In genomic region chr10:127922675-127923366, GRCh38 we compare ENCODE assay signal across 10 cellular contexts. TPM values are rescaled to one million over a fixed set of nuclear protein-coding genes. Genes with fewer than 3 reads are reported as not detected.
DNase-seq lines count a peak whose midpoint lies in the region; ATAC-seq and TF ChIP-seq lines count a peak whose summit lies in the region.
"Had no signal": no experiment of that assay in that cellular context is flagged by ENCODE, and none has a peak within 500 bp of the region (broad histone marks: within the 10 kb centered on the region; RNA-seq: fewer than 3 reads in every experiment).

No MANE protein-coding gene starts in this region.

- intact Hi-C loops in left lung (cut with DNase I) (no loop called here), tibial artery (cut with DNase I; ENCODE audit: low total_unique reads) (no loop called here)

- ATAC-seq in left lung, result peak; percentile 86
- ATAC-seq in GM18505 (IDR thresholded peaks at IDR 0.05; ENCODE audit: unreplicated experiment), result no peak
- no peak for ATAC-seq in HG03457 (IDR thresholded peaks at IDR 0.05; ENCODE audit: unreplicated experiment)
- no peak for ATAC-seq in HG03378 (IDR thresholded peaks at IDR 0.05; ENCODE audit: unreplicated experiment)

- H3K4me3 ChIP-seq in left lung (no peak overlapping the region), tibial artery (no peak overlapping the region)

- DNase-seq in HS-5 (ENCODE audit: low read depth), result peak; percentile 70
- DNase-seq in left lung, result peak; percentile 87 to 90
- DNase-seq in tibial artery, result peak; percentile 66 to 89
- DNase-seq in NCI-H1436 treated with DMSO at 0.1 percent for 48 hours (lab: John Stamatoyannopoulos, UW), result no peak
- DNase-seq: amniotic stem cell, NCI-H187 had no signal

- H3K4me1 ChIP-seq in left lung, result peaks cover 45 to 100% of the 10 kb centered on the region in 2 donors
- peaks cover 0 to 48% (median 29%) of the 10 kb centered on the region in 4 donors for H3K4me1 ChIP-seq in tibial artery

- H3K27me3 ChIP-seq in left lung, result no peaks in the 10 kb centered on the region
- no peaks in the 10 kb centered on the region for H3K27me3 ChIP-seq in tibial artery

- H3K36me3 ChIP-seq in left lung (no peaks in the 10 kb centered on the region), tibial artery (no peaks in the 10 kb centered on the region)

- TF ChIP-seq POLR2A in GM18505 (IDR thresholded peaks at IDR 0.05; ENCODE audit: borderline replicate concordance, extremely low read depth, insufficient read depth, insufficient read length), result no peak

- H3K27ac ChIP-seq in cingulate gyrus (ENCODE audit: low read depth, low read length) (peak overlapping the region; percentile 47), left lung (peak overlapping the region; percentile 81 to 83), tibial artery (peak overlapping the region; percentile 74 to 77)

- H3K9me3 ChIP-seq in left lung (no peaks in the 10 kb centered on the region), tibial artery (no peaks in the 10 kb centered on the region)

- no peak for TF ChIP-seq CTCF in left lung (IDR thresholded peaks at IDR 0.05)
- TF ChIP-seq CTCF in tibial artery (IDR thresholded peaks at IDR 0.05), result no peak

RNA-seq across cellular contexts. Expression of gene PTPRE, which starts 15.9 kb away (rescaled TPM):
- total RNA-seq in left lung, result 10 to 100 TPM; 51.4 to 88.7 TPM

RNA-seq across cellular contexts. Expression of gene CLRN3, which starts 30.1 kb away (rescaled TPM):
- total RNA-seq in left lung, result not detected
